ENCODE assay signal across 7 cellular contexts in the genomic region with DNA sequence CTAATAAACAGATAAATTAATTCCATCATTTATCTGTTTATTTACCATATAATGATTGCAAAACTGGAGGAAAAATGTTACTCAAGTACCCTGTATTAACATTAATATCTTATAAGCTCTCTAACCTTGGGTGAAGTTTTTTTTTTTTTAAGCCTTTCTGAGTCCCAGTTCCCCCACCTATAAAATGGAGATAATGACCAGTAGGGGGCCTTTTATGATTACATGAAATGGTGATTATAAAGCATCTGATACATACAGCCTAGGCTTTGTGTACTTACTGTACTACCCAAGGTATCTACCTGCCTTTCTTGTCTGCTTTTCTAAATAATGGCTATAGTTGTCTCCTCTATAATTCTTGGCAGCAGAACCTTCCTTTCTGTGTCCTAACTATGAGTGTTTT. TPM values are rescaled to one million over a fixed set of nuclear protein-coding genes. Genes with fewer than 3 reads are reported as not detected.
DNase-seq lines count a peak whose midpoint lies in the region; TF ChIP-seq lines count a peak whose summit lies in the region.

No MANE protein-coding gene starts in this region.

- TF ChIP-seq POLR2A in prostate gland (IDR thresholded peaks at IDR 0.05) (no peak), vagina (IDR thresholded peaks at IDR 0.05) (no peak)

- H3K36me3 ChIP-seq in mammary epithelial cell (ENCODE audit: insufficient read depth, low read length) (no peaks in the 10 kb centered on the region), prostate gland (no peaks in the 10 kb centered on the region), neuronal stem cell (replicated peaks in 1 of 2; ENCODE audit: control insufficient read depth in 2 of 2, insufficient read depth in 2 of 2, low read length in 2 of 2) (no peaks in the 10 kb centered on the region), vagina (no peaks in the 10 kb centered on the region)

- H3K18ac ChIP-seq in neuronal stem cell (ENCODE audit: low read length) = no peak overlapping the region

- H3K4ac ChIP-seq in neuronal stem cell (ENCODE audit: low read length) = no peak overlapping the region

- TF ChIP-seq CTCF in GM12864 (IDR thresholded peaks at IDR 0.05; ENCODE audit: low read depth, low read length, missing control alignments) = peak; percentile 40
- peak; percentile 52 to 55 for TF ChIP-seq CTCF in mammary epithelial cell (conservative IDR thresholded peaks at IDR 0.05 in 1 of 2, IDR thresholded peaks at IDR 0.05 in 1 of 2; ENCODE audit: extremely low read depth in 1 of 2, insufficient read depth in 1 of 2, low read depth in 1 of 2, low read length in 2 of 2)
- peak in 3 of 4 experiments; percentile 36 to 46 (median 41) for TF ChIP-seq CTCF in prostate gland (IDR thresholded peaks at IDR 0.05)
- no peak for TF ChIP-seq CTCF in vagina (IDR thresholded peaks at IDR 0.05)

- no peak overlapping the region for H2BK12ac ChIP-seq in neuronal stem cell (ENCODE audit: low read length)

- CTCF ChIA-PET in mammary epithelial cell (lab: Charles Lee; ENCODE audit: low non-redundant PET) = interaction anchor here (0.5 to 1.1 kb wide), 3 partner anchors 49 to 206 kb away, joined by 4 to 9 read pairs (median 5); no protein-coding TSS in a partner anchor

- intact Hi-C loops in mammary epithelial cell (cut with micrococcal nuclease) = loop anchor here (1.0 kb wide), 2 partner anchors 67 to 117 kb away; a partner anchor contains a TSS
- intact Hi-C loops in prostate gland (cut with DNase I) = no loop called here
- intact Hi-C loops in vagina (cut with DNase I) = no loop called here

- H2BK15ac ChIP-seq in neuronal stem cell (ENCODE audit: low read length) = no peak overlapping the region

- no peak overlapping the region for H4K8ac ChIP-seq in neuronal stem cell (ENCODE audit: low read depth, low read length)

- no peak overlapping the region for H3K4me2 ChIP-seq in mammary epithelial cell (ENCODE audit: insufficient read depth, low read depth, low read length)
- no peak overlapping the region for H3K4me2 ChIP-seq in neuronal stem cell (ENCODE audit: insufficient read depth, low read length, poor library complexity, severe bottlenecking)

- H3K9me3 ChIP-seq in mammary epithelial cell (replicated peaks; ENCODE audit: insufficient read depth, low read length) (no peaks in the 10 kb centered on the region), prostate gland (no peaks in the 10 kb centered on the region), neuronal stem cell (replicated peaks in 1 of 2; ENCODE audit: control insufficient read depth in 2 of 2, insufficient read depth in 1 of 2, low read depth in 1 of 2, low read length in 2 of 2) (no peaks in the 10 kb centered on the region), vagina (no peaks in the 10 kb centered on the region)

- H2AFZ ChIP-seq in mammary epithelial cell (ENCODE audit: low read depth, low read length) = no peak overlapping the region
- H2AFZ ChIP-seq in neuronal stem cell (ENCODE audit: low read length) = no peak overlapping the region

- H3K27ac ChIP-seq in mammary epithelial cell (ENCODE audit: insufficient read depth, low read depth, low read length) = no peak overlapping the region
- H3K27ac ChIP-seq in prostate gland = no peak overlapping the region
- H3K27ac ChIP-seq in neuronal stem cell (replicated peaks; ENCODE audit: low read length) = no peak overlapping the region
- no peak overlapping the region for H3K27ac ChIP-seq in vagina

- no TSS peak for BruUV-seq in mammary epithelial cell (replicated peaks; lab: Mats Ljungman, UMichigan)

- H3K4me3 ChIP-seq in GM12864 (ENCODE audit: low read depth, low read length) (no peak overlapping the region), mammary epithelial cell (replicated peaks in 1 of 3; ENCODE audit: insufficient read depth in 1 of 3, low read depth in 2 of 3, low read length in 3 of 3) (no peak overlapping the region), prostate gland (no peak overlapping the region), neuronal stem cell (ENCODE audit: low read length in 2 of 2) (no peak overlapping the region), vagina (no peak overlapping the region)

- H4K91ac ChIP-seq in neuronal stem cell (ENCODE audit: low read depth, low read length, poor library complexity) = no peak overlapping the region

- H3K79me2 ChIP-seq in mammary epithelial cell (ENCODE audit: insufficient read depth, low read length) = no peaks in the 10 kb centered on the region

- no peaks in the 10 kb centered on the region for H4K20me1 ChIP-seq in mammary epithelial cell (ENCODE audit: insufficient read depth, low read length)

- H2BK120ac ChIP-seq in neuronal stem cell (ENCODE audit: low read depth, low read length) = no peak overlapping the region

- H3K23ac ChIP-seq in neuronal stem cell (ENCODE audit: low read depth, low read length, poor library complexity) = no peak overlapping the region

- dilution Hi-C loops in mammary epithelial cell (cut with HindIII; ENCODE audit: low sequenced_read_pairs) = no loop called here

- no peak overlapping the region for H3K14ac ChIP-seq in neuronal stem cell (ENCODE audit: low read length)

- H3K27me3 ChIP-seq in mammary epithelial cell (ENCODE audit: insufficient read depth, low read length) (no peaks in the 10 kb centered on the region), prostate gland (replicated peaks; ENCODE audit: insufficient read depth) (no peaks in the 10 kb centered on the region), neuronal stem cell (ENCODE audit: control insufficient read depth in 3 of 3, insufficient read depth in 3 of 3, low read depth in 1 of 3, low read length in 3 of 3) (peaks cover 0 to 38% (median 0%) of the 10 kb centered on the region in 3 experiments), vagina (no peaks in the 10 kb centered on the region)

- no peak overlapping the region for H2AK5ac ChIP-seq in neuronal stem cell (ENCODE audit: low read depth, low read length)

- no peak for DNase-seq in GM12864 (ENCODE audit: low read depth)
- peak; percentile 58 for DNase-seq in NCI-H146 (lab: John Stamatoyannopoulos, UW)
- peak; percentile 20 for DNase-seq in mammary epithelial cell
- no peak for DNase-seq in prostate gland (ENCODE audit: low spot score)
- DNase-seq in neuronal stem cell (ENCODE audit: low spot score) = no peak
- no peak for DNase-seq in activated CD4-positive, alpha-beta T cell treated with anti-CD3 and anti-CD28 coated beads for 1 hour
- no peak for DNase-seq in vagina (ENCODE audit: extremely low spot score in 2 of 2)

- H3K4me1 ChIP-seq in mammary epithelial cell (ENCODE audit: insufficient read depth, low read length) (no peaks in the 10 kb centered on the region), prostate gland (replicated peaks) (no peaks in the 10 kb centered on the region), neuronal stem cell (ENCODE audit: control insufficient read depth in 2 of 2, insufficient read depth in 1 of 2, low read depth in 1 of 2, low read length in 2 of 2) (no peaks in the 10 kb centered on the region), vagina (no peaks in the 10 kb centered on the region)

- H3K79me1 ChIP-seq in neuronal stem cell (ENCODE audit: low read depth, low read length) = no peaks in the 10 kb centered on the region

- in situ Hi-C loops in mammary epithelial cell (cut with MboI; ENCODE audit: low sequenced_read_pairs in 2 of 2) = no loop called here

- no peak overlapping the region for H2BK5ac ChIP-seq in neuronal stem cell (ENCODE audit: low read length)

- H3K9ac ChIP-seq in mammary epithelial cell (ENCODE audit: insufficient read depth, low read length) (no peak overlapping the region), neuronal stem cell (ENCODE audit: low read depth, low read length, poor library complexity) (no peak overlapping the region)

RNA-seq across cellular contexts. Expression of a gene that starts 22.6 kb away (rescaled TPM):
- total RNA-seq in mammary epithelial cell (not detected), prostate gland (1 to 10 TPM in 1 of 2 donors, not detected in 1; 4.6 TPM), vagina (not detected)
- polyA plus RNA-seq in mammary epithelial cell = not detected
- polyA minus RNA-seq in mammary epithelial cell = not detected
- polyA plus RNA-seq in neuronal stem cell (2013, experiment 1 of 2) = 0.10 TPM
- polyA plus RNA-seq in neuronal stem cell (2013, experiment 2 of 2) = 0.15 TPM

RNA-seq across cellular contexts. Expression of a gene that starts 22.6 kb away (rescaled TPM):
- total RNA-seq in mammary epithelial cell = not detected
- not detected for polyA plus RNA-seq in mammary epithelial cell
- not detected for polyA minus RNA-seq in mammary epithelial cell
- 1 to 10 TPM in 1 of 2 donors, not detected in 1; 7.0 TPM for total RNA-seq in prostate gland
- 1.4 TPM for polyA plus RNA-seq in neuronal stem cell (2013, experiment 1 of 2)
- 1.3 TPM for polyA plus RNA-seq in neuronal stem cell (2013, experiment 2 of 2)
- total RNA-seq in vagina = not detected

RNA-seq across cellular contexts. Expression of a gene that starts 44.1 kb away (rescaled TPM):
- total RNA-seq in mammary epithelial cell (not detected), prostate gland (1 to 10 TPM; 3.4 to 10.0 TPM), vagina (28.2 TPM)
- 0.14 TPM for polyA plus RNA-seq in mammary epithelial cell
- polyA minus RNA-seq in mammary epithelial cell = not detected
- polyA plus RNA-seq in neuronal stem cell (2013, experiment 1 of 2) = 20.8 TPM
- polyA plus RNA-seq in neuronal stem cell (2013, experiment 2 of 2) = 19.8 TPM

Comparison
In these comparisons a context has a peak if more than half of its experiments do, and no peak if none do; other contexts are left out.
1. DNase-seq: peak in NCI-H146 (single experiment) and mammary epithelial cell (single experiment); none in GM12864 (single experiment), prostate gland (single experiment), neuronal stem cell (single experiment), activated CD4-positive, alpha-beta T cell treated with anti-CD3 and anti-CD28 coated beads for 1 hour (single experiment) and vagina (0 of 2).
2. CTCF ChIP-seq: peak in GM12864 (single experiment), mammary epithelial cell (2 of 2) and prostate gland (3 of 4); none in vagina (0 of 3).
3. RNA of a gene that starts 44.1 kb away (total RNA-seq): 28.2 TPM in vagina (single experiment) and 3.4 to 10.0 TPM in prostate gland; not detected in mammary epithelial cell; every median in the first group is over 4 times any median in the second.